ENCODE assay signal across 18 cellular contexts in the genomic region with DNA sequence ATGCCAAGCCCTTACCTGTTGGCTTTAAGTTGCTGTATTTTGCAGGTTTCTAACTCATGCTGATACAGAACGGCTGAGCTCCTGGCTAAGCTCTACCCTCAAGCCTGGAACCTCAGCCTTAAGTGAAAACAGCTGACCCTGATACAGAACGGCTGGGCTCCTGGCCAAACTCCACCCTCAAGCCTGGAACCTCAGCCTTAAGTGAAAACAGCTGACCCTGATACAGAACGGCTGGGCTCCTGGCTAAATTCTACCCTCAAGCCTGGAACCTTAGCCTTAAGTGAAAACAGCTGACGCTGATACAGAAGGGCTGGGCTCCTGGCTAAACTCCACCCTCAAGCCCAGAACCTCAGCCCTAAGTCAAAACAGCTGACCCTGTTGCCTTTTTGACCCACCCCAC. TPM values are rescaled to one million over a fixed set of nuclear protein-coding genes. Genes with fewer than 3 reads are reported as not detected.
A peak's percentile ranks its signal among the peaks of the same experiment; 100 is the strongest.
DNase-seq lines count a peak whose midpoint lies in the region; ATAC-seq and TF ChIP-seq lines count a peak whose summit lies in the region.
"Had no signal": no experiment of that assay in that cellular context is flagged by ENCODE, and none has a peak within 500 bp of the region (broad histone marks: within the 10 kb centered on the region; RNA-seq: fewer than 3 reads in every experiment).

No MANE protein-coding gene starts in this region.

- H3K9ac ChIP-seq in IMR-90 (ENCODE audit: low read depth, low read length) = no peak overlapping the region

- TF ChIP-seq POLR2A in IMR-90 (IDR thresholded peaks at IDR 0.05; ENCODE audit: low read depth, low read length) = no peak

- dilution Hi-C loops in IMR-90 (cut with HindIII; ENCODE audit: low sequenced_read_pairs, unreplicated experiment) = no loop called here

- H3K4me1 ChIP-seq in IMR-90 (ENCODE audit: control insufficient read depth, insufficient read depth, low read length) (no peaks in the 10 kb centered on the region), left ventricle myocardium inferior (no peaks in the 10 kb centered on the region)

- DNase-seq in AG10803 (ENCODE audit: low read depth) (peak; percentile 60), IMR-90 (peak; percentile 17), astrocyte of the spinal cord (ENCODE audit: low read depth, low spot score) (peak; percentile 69), left ventricle myocardium inferior (peak; percentile 31), WERI-Rb-1 (no peak), medulla oblongata (ENCODE audit: extremely low spot score) (no peak)
- DNase-seq: activated naive CD8-positive, alpha-beta T cell treated with anti-CD3 and anti-CD28 coated beads for 36 hours; activated T-cell treated with anti-CD3 and anti-CD28 coated beads, Interleukin-2, amount 50 U/mL, for 1 hour; Caco-2; heart left ventricle; KG1; NCI-H1417; NCI-H2227 treated with DMSO at 0.1 percent for 48 hours; stimulated activated CD4-positive, alpha-beta T cell treated with anti-CD3 and anti-CD28 coated beads, Interleukin-12 subunit alpha, Interleukin-12 subunit beta, amount 100 ng/mL, for 4 hours; stimulated activated naive CD8-positive, alpha-beta T cell treated with anti-CD3 and anti-CD28 coated beads, Interleukin-15, Interleukin-2, amounts not matched to agents 100 U/mL and 50 U/mL, for 24 hours had no signal

- CTCF ChIA-PET in IMR-90 (lab: Yijun Ruan, JAX) = no interaction called here

- in situ Hi-C loops in IMR-90 (cut with MboI; ENCODE audit: low sequenced_read_pairs) = no loop called here
- in situ Hi-C loops in astrocyte of the spinal cord (cut with HindIII; ENCODE audit: low sequenced_read_pairs) = no loop called here

- H2BK120ac ChIP-seq in IMR-90 (ENCODE audit: low read depth, low read length) = no peak overlapping the region

- no peak overlapping the region for H2AK5ac ChIP-seq in IMR-90 (ENCODE audit: low read depth, low read length)

- no peak overlapping the region for H3K4me2 ChIP-seq in IMR-90 (ENCODE audit: low read depth, low read length)

- H2AFZ ChIP-seq in IMR-90 (replicated peaks; ENCODE audit: low read length, poor library complexity) = no peak overlapping the region

- no peaks in the 10 kb centered on the region for H3K27me3 ChIP-seq in IMR-90 (ENCODE audit: control insufficient read depth, insufficient read depth, low read length)
- H3K27me3 ChIP-seq in left ventricle myocardium inferior (ENCODE audit: low read depth) = no peaks in the 10 kb centered on the region
- H3K27me3 ChIP-seq in WERI-Rb-1 (ENCODE audit: insufficient read depth, low read depth, severe bottlenecking) = peaks cover 49% of the 10 kb centered on the region
- H3K27me3 ChIP-seq: heart left ventricle had no signal

- no peak overlapping the region for H3K23ac ChIP-seq in IMR-90 (ENCODE audit: low read depth, low read length)

- H2BK5ac ChIP-seq in IMR-90 (ENCODE audit: low read depth, low read length, poor library complexity, severe bottlenecking) = no peak overlapping the region

- BruUV-seq in IMR-90 (replicated peaks; lab: Mats Ljungman, UMichigan) = no TSS peak

- ATAC-seq in IMR-90 (ENCODE audit: low read depth) = peak; percentile 21; the same call in 1 of the 2 replicates
- ATAC-seq in HG02588 (IDR thresholded peaks at IDR 0.05; ENCODE audit: unreplicated experiment) = no peak
- no peak for ATAC-seq in HG03097 (IDR thresholded peaks at IDR 0.05; ENCODE audit: low FRiP score, unreplicated experiment)
- ATAC-seq: stimulated activated naive CD8-positive, alpha-beta T cell treated with anti-CD3 and anti-CD28 coated beads, Interleukin-15, Interleukin-2, amounts not matched to agents 100 U/mL and 50 U/mL, for 24 hours had no signal

- H3K9me3 ChIP-seq in IMR-90 (ENCODE audit: control insufficient read depth, insufficient read depth, low read length) (no peaks in the 10 kb centered on the region), left ventricle myocardium inferior (replicated peaks) (peaks cover 4% of the 10 kb centered on the region), WERI-Rb-1 (ENCODE audit: severe bottlenecking) (no peaks in the 10 kb centered on the region)
- H3K9me3 ChIP-seq: Caco-2 had no signal

- H3K4ac ChIP-seq in IMR-90 (ENCODE audit: low read depth, low read length) = no peak overlapping the region

- H4K20me1 ChIP-seq in IMR-90 (ENCODE audit: insufficient read depth, low read length) = no peaks in the 10 kb centered on the region

- no peak overlapping the region for H3K18ac ChIP-seq in IMR-90 (ENCODE audit: low read depth, low read length)

- H3K56ac ChIP-seq in IMR-90 (ENCODE audit: extremely low read depth, insufficient read depth, low read length) = no peak overlapping the region

- H3K4me3 ChIP-seq in AG10803 (ENCODE audit: low read length) = no peak overlapping the region
- no peak overlapping the region for H3K4me3 ChIP-seq in IMR-90 (ENCODE audit: insufficient read depth, low read depth, low read length)
- H3K4me3 ChIP-seq in astrocyte of the spinal cord (ENCODE audit: low read depth, low read length) = no peak overlapping the region
- H3K4me3 ChIP-seq in left ventricle myocardium inferior = no peak overlapping the region
- no peak overlapping the region for H3K4me3 ChIP-seq in WERI-Rb-1 (ENCODE audit: low read depth, low read length)
- H3K4me3 ChIP-seq: heart left ventricle had no signal

- no peak overlapping the region for H4K91ac ChIP-seq in IMR-90 (ENCODE audit: insufficient read depth, low read depth, low read length)

- no peak for TF ChIP-seq RAD21 in IMR-90 (IDR thresholded peaks at IDR 0.05; ENCODE audit: low read length)

- H4K5ac ChIP-seq in IMR-90 (ENCODE audit: low read depth, low read length) = no peak overlapping the region

- POLR2A ChIA-PET in IMR-90 (lab: Charles Lee; ENCODE audit: unreplicated experiment) = no interaction called here

- no peaks in the 10 kb centered on the region for H3K36me3 ChIP-seq in IMR-90 (ENCODE audit: control insufficient read depth, insufficient read depth, low read length)
- H3K36me3 ChIP-seq in left ventricle myocardium inferior = no peaks in the 10 kb centered on the region
- H3K36me3 ChIP-seq in WERI-Rb-1 = no peaks in the 10 kb centered on the region
- H3K36me3 ChIP-seq: heart left ventricle had no signal

- H4K8ac ChIP-seq in IMR-90 (ENCODE audit: low read depth in 2 of 2, low read length in 2 of 2) = no peak overlapping the region

- intact Hi-C loops in IMR-90 (cut with micrococcal nuclease) (no loop called here), left ventricle myocardium inferior (cut with micrococcal nuclease) (no loop called here)

- H3K14ac ChIP-seq in IMR-90 (replicated peaks; ENCODE audit: low read depth, low read length) = no peak overlapping the region

- H3K79me1 ChIP-seq in IMR-90 (ENCODE audit: low read depth in 1 of 2, low read length in 2 of 2) = no peaks in the 10 kb centered on the region

- H3K27ac ChIP-seq in IMR-90 (ENCODE audit: insufficient read depth, low read length) = no peak overlapping the region
- no peak overlapping the region for H3K27ac ChIP-seq in left ventricle myocardium inferior (replicated peaks)
- H3K27ac ChIP-seq in WERI-Rb-1 = no peak overlapping the region
- H3K27ac ChIP-seq: heart left ventricle had no signal

- TF ChIP-seq CTCF in AG10803 (conservative IDR thresholded peaks at IDR 0.05; ENCODE audit: low read length) (no peak), IMR-90 (conservative IDR thresholded peaks at IDR 0.05; ENCODE audit: low read depth, low read length) (no peak), astrocyte of the spinal cord (IDR thresholded peaks at IDR 0.05; ENCODE audit: low read depth, low read length) (no peak), left ventricle myocardium inferior (IDR thresholded peaks at IDR 0.05; ENCODE audit: borderline replicate concordance) (no peak), WERI-Rb-1 (IDR thresholded peaks at IDR 0.05; ENCODE audit: low read depth, low read length) (no peak)

- no peak overlapping the region for H2AK9ac ChIP-seq in IMR-90 (replicated peaks; ENCODE audit: low read depth, low read length, poor library complexity)

- H2BK15ac ChIP-seq in IMR-90 (ENCODE audit: low read depth, low read length) = no peak overlapping the region

- H2BK20ac ChIP-seq in IMR-90 (ENCODE audit: low read depth, low read length) = no peak overlapping the region

- no peaks in the 10 kb centered on the region for H3K9me1 ChIP-seq in IMR-90 (ENCODE audit: insufficient read depth, low read length)

- WGBS in IMR-90 (ENCODE audit: extremely low coverage in 2 of 2, insufficient read length in 1 of 2), 2 experiments = 42% methylated on average over 2 of the region's 4 CpGs; no CpG with 5 or more reads in 1 of the 2 experiments

TF ChIP-seq in IMR-90, 13 proteins besides CTCF, POLR2A, EP300 and RAD21:
- TF ChIP-seq RCOR1 (IDR thresholded peaks at IDR 0.05; ENCODE audit: insufficient replicate concordance, low read length) (no peak), CHD1 (IDR thresholded peaks at IDR 0.05; ENCODE audit: low read depth, low read length) (no peak), NFE2L2 (IDR thresholded peaks at IDR 0.05; ENCODE audit: low read depth, low read length) (no peak), BHLHE40 (IDR thresholded peaks at IDR 0.05; ENCODE audit: low read depth, low read length) (no peak), MAFK (IDR thresholded peaks at IDR 0.05; ENCODE audit: low read depth, low read length) (no peak)
- TF ChIP-seq, protein P1, sequence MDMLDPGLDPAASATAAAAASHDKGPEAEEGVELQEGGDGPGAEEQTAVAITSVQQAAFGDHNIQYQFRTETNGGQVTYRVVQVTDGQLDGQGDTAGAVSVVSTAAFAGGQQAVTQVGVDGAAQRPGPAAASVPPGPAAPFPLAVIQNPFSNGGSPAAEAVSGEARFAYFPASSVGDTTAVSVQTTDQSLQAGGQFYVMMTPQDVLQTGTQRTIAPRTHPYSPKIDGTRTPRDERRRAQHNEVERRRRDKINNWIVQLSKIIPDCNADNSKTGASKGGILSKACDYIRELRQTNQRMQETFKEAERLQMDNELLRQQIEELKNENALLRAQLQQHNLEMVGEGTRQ (IDR thresholded peaks at IDR 0.05; ENCODE audit: low read depth, low read length) = no peak
TF ChIP-seq in IMR-90: peak in this region for 0.

RNA-seq across cellular contexts. Expression of a gene that starts 17.6 kb away (rescaled TPM):
- total RNA-seq in IMR-90 (2012; rRNA removed) = under 0.01 TPM in 2 replicates
- 0.14 and 0.20 TPM in 2 replicates for polyA plus RNA-seq in IMR-90 (2012; rRNA removed)
- polyA plus RNA-seq in IMR-90 (2012; cell fraction: cytosol; rRNA removed) = 0.05 and 0.09 TPM in 2 replicates
- polyA plus RNA-seq in IMR-90 (2012; cell fraction: nucleus; rRNA removed; ENCODE audit: low replicate concordance) = 0.08 and 0.10 TPM in 2 replicates
- 2.3 TPM for total RNA-seq in left ventricle myocardium inferior
- total RNA-seq: activated naive CD8-positive, alpha-beta T cell treated with anti-CD3 and anti-CD28 coated beads for 36 hours; Caco-2 had no signal
- polyA plus RNA-seq: AG04450 had no signal

Comparison
In these comparisons a context has a peak if more than half of its experiments do, and no peak if none do; other contexts are left out.
1. DNase-seq: peak in AG10803 (single experiment), IMR-90 (single experiment), astrocyte of the spinal cord (single experiment) and left ventricle myocardium inferior (single experiment); none in WERI-Rb-1 (single experiment) and medulla oblongata (single experiment).